1 cellular context compared by ENCODE assay signal in the genomic region with DNA sequence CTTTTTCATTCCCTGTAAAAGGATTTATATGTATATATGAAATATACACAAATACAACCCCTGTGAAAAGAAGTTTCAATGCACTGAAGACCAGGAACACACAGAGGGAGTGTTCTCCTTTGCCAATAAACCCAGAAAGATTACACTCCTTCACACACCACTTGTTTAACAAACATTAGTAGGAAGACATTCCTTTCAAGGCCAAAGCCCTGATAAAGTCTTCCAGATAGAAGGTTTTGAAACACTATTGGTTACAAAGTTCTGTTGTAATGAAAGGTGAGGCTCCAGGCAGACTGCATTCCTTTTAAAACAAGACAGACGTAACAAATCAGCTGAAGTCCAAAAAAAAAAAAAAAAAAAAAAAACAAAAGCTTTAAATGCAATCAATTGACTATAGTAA.
TF ChIP-seq lines count a peak whose summit lies in the region.

No MANE protein-coding gene starts in this region.

TF ChIP-seq in HepG2, 621 proteins besides CTCF, POLR2A, EP300 and RAD21 (continued from another document):
- TF ChIP-seq MTF1 (CRISPR knock-in tag; IDR thresholded peaks at IDR 0.05) (no peak), HNRNPL (IDR thresholded peaks at IDR 0.05; ENCODE audit: low read depth, low read length) (no peak), ZNF546 (CRISPR knock-in tag; conservative IDR thresholded peaks at IDR 0.05) (no peak), ZNF761 (CRISPR knock-in tag; conservative IDR thresholded peaks at IDR 0.05) (no peak)
